Comparison of ENCODE assay signal across 26 cellular contexts in the genomic region with DNA sequence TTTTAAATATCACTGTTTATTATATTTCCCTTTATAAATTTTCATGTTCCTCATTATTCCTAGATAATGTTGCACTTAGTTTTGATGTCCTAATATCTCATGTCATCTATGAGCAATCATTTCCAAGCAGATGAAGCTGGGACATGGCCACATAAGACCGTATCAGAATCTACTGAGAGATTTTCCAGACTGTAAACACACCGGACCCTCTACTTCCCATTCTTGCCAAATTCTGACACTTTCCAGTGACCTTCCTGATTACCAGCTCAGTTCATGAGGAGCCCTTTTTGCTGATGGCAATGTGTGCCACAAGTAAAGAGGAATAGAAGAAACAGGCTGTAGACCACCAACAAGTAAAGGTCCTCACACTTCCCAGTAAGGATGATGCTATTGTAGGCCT. TPM values are rescaled to one million over a fixed set of nuclear protein-coding genes. Genes with fewer than 3 reads are reported as not detected.
"Had no signal": no experiment of that assay in that cellular context is flagged by ENCODE, and none has a peak within 500 bp of the region (broad histone marks: within the 10 kb centered on the region; RNA-seq: fewer than 3 reads in every experiment).

No MANE protein-coding gene starts in this region.

- H3K27ac ChIP-seq: foreskin keratinocyte, ovary, right lobe of liver, skin epidermis had no signal

- H3K27me3 Mint-ChIP-seq: activated CD4-positive, alpha-beta memory T cell treated with anti-CD3 and anti-CD28 coated beads, Interleukin-2, amount 10 ng/mL, durations not matched to agents 7 days and 5 days; activated CD4-positive, alpha-beta T cell treated with anti-CD3 and anti-CD28 coated beads, Interleukin-2, amount 10 ng/mL, durations not matched to agents 24 days and 14 days; activated naive CD4-positive, alpha-beta T cell treated with anti-CD3 and anti-CD28 coated beads, Interleukin-2, amount 10 ng/mL, durations not matched to agents 7 days and 5 days; activated naive CD8-positive, alpha-beta T cell treated with anti-CD3 and anti-CD28 coated beads, Interleukin-2, amount 10 ng/mL, durations not matched to agents 7 days and 5 days; activated T-cell treated with anti-CD3 and anti-CD28 coated beads, Interleukin-2, amount 50 U/mL, for 24 hours; effector memory CD8-positive, alpha-beta T cell; natural killer cell treated with Interleukin-12 subunit alpha and Interleukin-12 subunit beta and Interleukin-15 and Interleukin-18, amount 100 ng/mL, for 72 hours; progenitor cell of endocrine pancreas; stimulated activated naive CD8-positive, alpha-beta T cell treated with anti-CD3 and anti-CD28 coated beads, Interleukin-15, amount 100 ng/mL, for 72 hours had no signal

- H3K36me3 Mint-ChIP-seq: activated naive CD4-positive, alpha-beta T cell treated with anti-CD3 and anti-CD28 coated beads, Interleukin-2, amount 10 ng/mL, durations not matched to agents 7 days and 5 days; activated naive CD8-positive, alpha-beta T cell treated with anti-CD3 and anti-CD28 coated beads, Interleukin-2, amount 10 ng/mL, durations not matched to agents 7 days and 5 days; natural killer cell treated with Interleukin-12 subunit alpha and Interleukin-12 subunit beta and Interleukin-15 and Interleukin-18, amount 100 ng/mL, for 72 hours had no signal

- H3K4me1 ChIP-seq: foreskin keratinocyte, right lobe of liver had no signal

- H3K27me3 ChIP-seq: dorsolateral prefrontal cortex, heart right ventricle, ovary, right lobe of liver, tibial nerve had no signal

- H3K9me3 ChIP-seq: heart right ventricle, ovary, right lobe of liver, tibial nerve had no signal

- ATAC-seq: effector memory CD8-positive, alpha-beta T cell; foreskin keratinocyte; natural killer cell treated with Interleukin-12 subunit alpha and Interleukin-12 subunit beta and Interleukin-15 and Interleukin-18, amount 100 ng/mL, for 72 hours; right lobe of liver; stimulated activated naive CD8-positive, alpha-beta T cell treated with anti-CD3 and anti-CD28 coated beads, Interleukin-15, amount 100 ng/mL, for 72 hours had no signal

- H3K4me1 Mint-ChIP-seq: activated CD4-positive, alpha-beta memory T cell treated with anti-CD3 and anti-CD28 coated beads, Interleukin-2, amount 10 ng/mL, durations not matched to agents 7 days and 5 days; activated CD4-positive, alpha-beta T cell treated with anti-CD3 and anti-CD28 coated beads, Interleukin-2, amount 10 ng/mL, durations not matched to agents 24 days and 14 days; activated naive CD4-positive, alpha-beta T cell treated with anti-CD3 and anti-CD28 coated beads, Interleukin-2, amount 10 ng/mL, durations not matched to agents 7 days and 5 days; activated naive CD8-positive, alpha-beta T cell treated with anti-CD3 and anti-CD28 coated beads, Interleukin-2, amount 10 ng/mL, durations not matched to agents 7 days and 5 days; stimulated activated naive CD8-positive, alpha-beta T cell treated with anti-CD3 and anti-CD28 coated beads, Interleukin-15, amount 100 ng/mL, for 72 hours had no signal

- H3K4me3 Mint-ChIP-seq: activated CD4-positive, alpha-beta memory T cell treated with anti-CD3 and anti-CD28 coated beads, Interleukin-2, amount 10 ng/mL, durations not matched to agents 7 days and 5 days; activated CD4-positive, alpha-beta T cell treated with anti-CD3 and anti-CD28 coated beads, Interleukin-2, amount 10 ng/mL, durations not matched to agents 24 days and 14 days; activated naive CD4-positive, alpha-beta T cell treated with anti-CD3 and anti-CD28 coated beads, Interleukin-2, amount 10 ng/mL, durations not matched to agents 7 days and 5 days; activated naive CD8-positive, alpha-beta T cell treated with anti-CD3 and anti-CD28 coated beads, Interleukin-2, amount 10 ng/mL, durations not matched to agents 7 days and 5 days; activated T-cell treated with anti-CD3 and anti-CD28 coated beads, Interleukin-2, amount 50 U/mL, for 24 hours; effector memory CD8-positive, alpha-beta T cell; natural killer cell treated with Interleukin-12 subunit alpha and Interleukin-12 subunit beta and Interleukin-15 and Interleukin-18, amount 100 ng/mL, for 72 hours; stimulated activated naive CD8-positive, alpha-beta T cell treated with anti-CD3 and anti-CD28 coated beads, Interleukin-15, amount 100 ng/mL, for 72 hours had no signal

- H3K36me3 ChIP-seq: heart right ventricle, ovary, right lobe of liver, tibial nerve had no signal

- H3K27ac Mint-ChIP-seq: activated CD4-positive, alpha-beta memory T cell treated with anti-CD3 and anti-CD28 coated beads, Interleukin-2, amount 10 ng/mL, durations not matched to agents 7 days and 5 days; activated CD4-positive, alpha-beta T cell treated with anti-CD3 and anti-CD28 coated beads, Interleukin-2, amount 10 ng/mL, durations not matched to agents 24 days and 14 days; activated naive CD4-positive, alpha-beta T cell treated with anti-CD3 and anti-CD28 coated beads, Interleukin-2, amount 10 ng/mL, durations not matched to agents 7 days and 5 days; activated naive CD8-positive, alpha-beta T cell treated with anti-CD3 and anti-CD28 coated beads, Interleukin-2, amount 10 ng/mL, durations not matched to agents 7 days and 5 days; activated T-cell treated with anti-CD3 and anti-CD28 coated beads, Interleukin-2, amount 50 U/mL, for 24 hours; effector memory CD8-positive, alpha-beta T cell; natural killer cell treated with Interleukin-12 subunit alpha and Interleukin-12 subunit beta and Interleukin-15 and Interleukin-18, amount 100 ng/mL, for 72 hours; progenitor cell of endocrine pancreas; stimulated activated naive CD8-positive, alpha-beta T cell treated with anti-CD3 and anti-CD28 coated beads, Interleukin-15, amount 100 ng/mL, for 72 hours had no signal

- H3K9me3 Mint-ChIP-seq: activated CD4-positive, alpha-beta T cell treated with anti-CD3 and anti-CD28 coated beads, Interleukin-2, amount 10 ng/mL, durations not matched to agents 24 days and 14 days; effector memory CD8-positive, alpha-beta T cell; natural killer cell treated with Interleukin-12 subunit alpha and Interleukin-12 subunit beta and Interleukin-15 and Interleukin-18, amount 100 ng/mL, for 72 hours had no signal

- DNase-seq: activated CD4-positive, alpha-beta memory T cell treated with anti-CD3 and anti-CD28 coated beads, Interleukin-2, amount 10 ng/mL, durations not matched to agents 7 days and 5 days; activated CD4-positive, alpha-beta T cell treated with anti-CD3 and anti-CD28 coated beads, Interleukin-2, amount 10 ng/mL, durations not matched to agents 24 days and 14 days; activated CD4-positive, CD25-positive, alpha-beta regulatory T cell treated with anti-CD3 and anti-CD28 coated beads, Interleukin-2, amount 50 U/mL, for 72 hours; activated CD8-positive, alpha-beta memory T cell treated with anti-CD3 and anti-CD28 coated beads, Interleukin-2, amount 50 U/mL, for 48 hours; activated gamma-delta T cell; activated naive CD4-positive, alpha-beta T cell treated with anti-CD3 and anti-CD28 coated beads, Interleukin-2, amount 10 ng/mL, durations not matched to agents 7 days and 5 days; activated naive CD8-positive, alpha-beta T cell treated with anti-CD3 and anti-CD28 coated beads, Interleukin-2, amount 10 ng/mL, durations not matched to agents 7 days and 5 days; activated T-cell treated with anti-CD3 and anti-CD28 coated beads, Interleukin-2, amount 50 U/mL, for 24 hours; amygdala; dorsolateral prefrontal cortex; effector memory CD8-positive, alpha-beta T cell; foreskin keratinocyte; heart right ventricle; ovary; right lobe of liver; stimulated activated CD4-positive, alpha-beta T cell treated with anti-CD3 and anti-CD28 coated beads, Interleukin-12 subunit alpha, Interleukin-12 subunit beta, amount 100 ng/mL, for 4 hours; stimulated activated CD4-positive, alpha-beta T cell treated with anti-CD3 and anti-CD28 coated beads, Interleukin-4, amount 100 ng/mL, for 1 hour; stimulated activated naive CD8-positive, alpha-beta T cell treated with anti-CD3 and anti-CD28 coated beads, Interleukin-15, amount 100 ng/mL, for 72 hours; substantia nigra; T-helper 2 cell had no signal

- H3K4me3 ChIP-seq: coronary artery, dorsolateral prefrontal cortex, heart right ventricle, ovary, right lobe of liver, skin epidermis, tibial nerve had no signal

RNA-seq across cellular contexts. Expression of gene PDE1A, which starts 20.3 kb away (rescaled TPM):
- total RNA-seq: activated CD4-positive, alpha-beta memory T cell treated with anti-CD3 and anti-CD28 coated beads, Interleukin-2, amount 10 ng/mL, durations not matched to agents 7 days and 5 days; activated CD4-positive, alpha-beta T cell treated with anti-CD3 and anti-CD28 coated beads, Interleukin-2, amount 10 ng/mL, durations not matched to agents 24 days and 14 days; activated naive CD8-positive, alpha-beta T cell treated with anti-CD3 and anti-CD28 coated beads, Interleukin-2, amount 10 ng/mL, durations not matched to agents 7 days and 5 days; mononuclear cell; natural killer cell treated with Interleukin-12 subunit alpha and Interleukin-12 subunit beta and Interleukin-15 and Interleukin-18, amount 100 ng/mL, for 72 hours had no signal
- polyA plus RNA-seq: foreskin keratinocyte had no signal
